ENCODE assay signal across 23 cellular contexts in genomic region chr4:176779421-176779820, GRCh38. TPM values are rescaled to one million over a fixed set of nuclear protein-coding genes. Genes with fewer than 3 reads are reported as not detected.
DNase-seq lines count a peak whose midpoint lies in the region; ATAC-seq, FAIRE-seq and TF ChIP-seq lines count a peak whose summit lies in the region.
"Had no signal": no experiment of that assay in that cellular context is flagged by ENCODE, and none has a peak within 500 bp of the region (broad histone marks: within the 10 kb centered on the region; RNA-seq: fewer than 3 reads in every experiment).

No MANE protein-coding gene starts in this region.

- H3K27me3 Mint-ChIP-seq in activated CD4-positive, alpha-beta T cell treated with anti-CD3 and anti-CD28 coated beads, Interleukin-2, amount 10 ng/mL, durations not matched to agents 24 days and 14 days, result no peaks in the 10 kb centered on the region
- no peaks in the 10 kb centered on the region for H3K27me3 Mint-ChIP-seq in activated T-helper 17 cell treated with anti-CD3 and anti-CD28 coated beads, Interleukin-2, amount 50 U/mL, for 72 hours
- H3K27me3 Mint-ChIP-seq: CD4-positive, alpha-beta memory T cell had no signal

- H3F3A ChIP-seq in smooth muscle cell (ENCODE audit: low read depth), result no peaks in the 10 kb centered on the region

- H3K79me2 ChIP-seq in keratinocyte (ENCODE audit: control insufficient read depth, insufficient read depth, low read length) (peaks cover 96% of the 10 kb centered on the region), smooth muscle cell (ENCODE audit: low read depth) (peaks cover 94% of the 10 kb centered on the region)

- H3K4me3 Mint-ChIP-seq in activated CD4-positive, alpha-beta T cell treated with anti-CD3 and anti-CD28 coated beads, Interleukin-2, amount 10 ng/mL, durations not matched to agents 24 days and 14 days, result no peak overlapping the region
- H3K4me3 Mint-ChIP-seq in activated T-helper 17 cell treated with anti-CD3 and anti-CD28 coated beads, Interleukin-2, amount 50 U/mL, for 72 hours, result no peak overlapping the region
- H3K4me3 Mint-ChIP-seq: CD4-positive, alpha-beta memory T cell; GM23338 had no signal

- H2AFZ ChIP-seq in keratinocyte (ENCODE audit: control insufficient read depth, low read length) (no peak overlapping the region), smooth muscle cell (ENCODE audit: low read depth) (no peak overlapping the region)
- H2AFZ ChIP-seq: GM23338 had no signal

- H3K4me1 Mint-ChIP-seq in activated CD4-positive, alpha-beta T cell treated with anti-CD3 and anti-CD28 coated beads, Interleukin-2, amount 10 ng/mL, durations not matched to agents 24 days and 14 days, result no peaks in the 10 kb centered on the region
- no peaks in the 10 kb centered on the region for H3K4me1 Mint-ChIP-seq in activated T-helper 17 cell treated with anti-CD3 and anti-CD28 coated beads, Interleukin-2, amount 50 U/mL, for 72 hours
- H3K4me1 Mint-ChIP-seq: CD4-positive, alpha-beta memory T cell had no signal

- dilution Hi-C loops in keratinocyte (cut with MboI; ENCODE audit: extremely low pct_ligation_motif_present, low sequenced_read_pairs), result no loop called here

- intact Hi-C loops in activated CD4-positive, alpha-beta T cell treated with anti-CD3 and anti-CD28 coated beads, Interleukin-2, amount 10 ng/mL, durations not matched to agents 24 days and 14 days (cut with micrococcal nuclease), result no loop called here
- intact Hi-C loops in sciatic nerve (cut with DNase I), result no loop called here

- H4K20me1 ChIP-seq in keratinocyte (ENCODE audit: control insufficient read depth, extremely low read depth, insufficient read depth, low read length) (no peaks in the 10 kb centered on the region), smooth muscle cell (ENCODE audit: low read depth) (peaks cover 37% of the 10 kb centered on the region)

- TF ChIP-seq CTCF in RWPE2 (IDR thresholded peaks at IDR 0.05; ENCODE audit: poor library complexity, severe bottlenecking), result no peak
- TF ChIP-seq CTCF in keratinocyte (optimal IDR thresholded peaks at IDR 0.05 in 1 of 3, IDR thresholded peaks at IDR 0.05 in 1 of 3, conservative IDR thresholded peaks at IDR 0.05 in 1 of 3; ENCODE audit: extremely low read depth in 1 of 3, insufficient read depth in 2 of 3, low read length in 3 of 3), result no peak
- no peak for TF ChIP-seq CTCF in smooth muscle cell (IDR thresholded peaks at IDR 0.05; ENCODE audit: borderline replicate concordance, insufficient read depth, poor library complexity, severe bottlenecking)

- FAIRE-seq in keratinocyte (lab: Jason Lieb, UNC), result no peak
- FAIRE-seq: GM12891, GM19239, K562 had no signal

- no peak overlapping the region for H3K4me2 ChIP-seq in keratinocyte (ENCODE audit: control insufficient read depth, extremely low read depth, insufficient read depth, low read depth, low read length)
- H3K4me2 ChIP-seq in smooth muscle cell, result no peak overlapping the region
- H3K4me2 ChIP-seq: GM23338 had no signal

- H3K4me1 ChIP-seq in RWPE2 (ENCODE audit: insufficient read depth, poor library complexity, severe bottlenecking) (peaks cover 90% of the 10 kb centered on the region), keratinocyte (ENCODE audit: control insufficient read depth, extremely low read depth, insufficient read depth, low read length) (peaks cover 64% of the 10 kb centered on the region), smooth muscle cell (ENCODE audit: low read depth) (peaks cover 20% of the 10 kb centered on the region)

- no peaks in the 10 kb centered on the region for H3K36me3 Mint-ChIP-seq in activated CD4-positive, alpha-beta T cell treated with anti-CD3 and anti-CD28 coated beads, Interleukin-2, amount 10 ng/mL, durations not matched to agents 24 days and 14 days (ENCODE audit: low read depth)
- no peaks in the 10 kb centered on the region for H3K36me3 Mint-ChIP-seq in activated T-helper 17 cell treated with anti-CD3 and anti-CD28 coated beads, Interleukin-2, amount 50 U/mL, for 72 hours (ENCODE audit: low read depth)
- H3K36me3 Mint-ChIP-seq: CD4-positive, alpha-beta memory T cell had no signal

- no peaks in the 10 kb centered on the region for H3K27me3 ChIP-seq in RWPE2 (ENCODE audit: insufficient read depth, poor library complexity, severe bottlenecking)
- H3K27me3 ChIP-seq in keratinocyte (ENCODE audit: control insufficient read depth, extremely low read depth, insufficient read depth, low read length), result no peaks in the 10 kb centered on the region
- no peaks in the 10 kb centered on the region for H3K27me3 ChIP-seq in smooth muscle cell (ENCODE audit: low read depth)

- H3K27ac ChIP-seq in RWPE2 (ENCODE audit: poor library complexity, severe bottlenecking) (peak overlapping the region; percentile 69), keratinocyte (ENCODE audit: control insufficient read depth, insufficient read depth, low read length) (peak overlapping the region; percentile 45), smooth muscle cell (ENCODE audit: low read depth) (peak overlapping the region; percentile 67)

- H3K4me3 ChIP-seq in RWPE2 (ENCODE audit: severe bottlenecking), result no peak overlapping the region
- no peak overlapping the region for H3K4me3 ChIP-seq in keratinocyte (ENCODE audit: control insufficient read depth in 2 of 3, extremely low read depth in 1 of 3, insufficient read depth in 2 of 3, low read depth in 1 of 3, low read length in 3 of 3)
- H3K4me3 ChIP-seq in smooth muscle cell, result no peak overlapping the region
- H3K4me3 ChIP-seq: GM23338, K562 had no signal

- ATAC-seq in RWPE2 (ENCODE audit: low read depth) (no peak), sciatic nerve (no peak)
- ATAC-seq in activated T-helper 17 cell treated with anti-CD3 and anti-CD28 coated beads, Interleukin-2, amount 50 U/mL, for 72 hours (replicated peaks), result no peak
- ATAC-seq: GM23338, HCT116, K562 had no signal

- H3K9me3 Mint-ChIP-seq in activated CD4-positive, alpha-beta T cell treated with anti-CD3 and anti-CD28 coated beads, Interleukin-2, amount 10 ng/mL, durations not matched to agents 24 days and 14 days, result no peaks in the 10 kb centered on the region
- peaks cover 4% of the 10 kb centered on the region for H3K9me3 Mint-ChIP-seq in activated T-helper 17 cell treated with anti-CD3 and anti-CD28 coated beads, Interleukin-2, amount 50 U/mL, for 72 hours
- H3K9me3 Mint-ChIP-seq: GM23338 had no signal

- H3K9ac ChIP-seq in keratinocyte (ENCODE audit: control insufficient read depth, extremely low read depth, insufficient read depth, low read length) (no peak overlapping the region), smooth muscle cell (ENCODE audit: low read depth) (no peak overlapping the region)

- H3K27ac Mint-ChIP-seq in activated CD4-positive, alpha-beta T cell treated with anti-CD3 and anti-CD28 coated beads, Interleukin-2, amount 10 ng/mL, durations not matched to agents 24 days and 14 days, result no peak overlapping the region
- H3K27ac Mint-ChIP-seq in activated T-helper 17 cell treated with anti-CD3 and anti-CD28 coated beads, Interleukin-2, amount 50 U/mL, for 72 hours, result no peak overlapping the region
- H3K27ac Mint-ChIP-seq: CD4-positive, alpha-beta memory T cell; GM23338 had no signal

- no peaks in the 10 kb centered on the region for H3K9me1 ChIP-seq in keratinocyte (ENCODE audit: control insufficient read depth, extremely low read depth, insufficient read depth, low read length)

- H3K36me3 ChIP-seq in RWPE2 (ENCODE audit: low read depth) (peaks cover 33% of the 10 kb centered on the region), keratinocyte (ENCODE audit: control insufficient read depth in 2 of 2, extremely low read depth in 1 of 2, insufficient read depth in 2 of 2, low read length in 2 of 2) (no peaks in the 10 kb centered on the region), smooth muscle cell (ENCODE audit: low read depth) (no peaks in the 10 kb centered on the region)

- DNase-seq in activated CD4-positive, alpha-beta T cell treated with anti-CD3 and anti-CD28 coated beads, Interleukin-2, amount 10 ng/mL, durations not matched to agents 24 days and 14 days, result peak; percentile 13
- no peak for DNase-seq in activated CD4-positive, alpha-beta T cell treated with anti-CD3 and anti-CD28 coated beads, Interleukin-2, amount 50 U/mL, for 48 hours
- no peak for DNase-seq in RWPE2 (ENCODE audit: low spot score)
- no peak for DNase-seq in keratinocyte (ENCODE audit: low read depth, low spot score)
- no peak for DNase-seq in smooth muscle cell (lab: John Stamatoyannopoulos, UW; ENCODE audit: unreplicated experiment)
- DNase-seq in sciatic nerve (ENCODE audit: low spot score), result no peak
- no peak for DNase-seq in HPDE6-E6E7 (ENCODE audit: extremely low spot score)
- DNase-seq: 8988T; Calu3; CD4-positive, alpha-beta memory T cell; EL; NCI-H1105 treated with DMSO at 0.1 percent for 48 hours; NCI-H1694; NCI-H2081 treated with DMSO at 0.1 percent for 48 hours; NCI-H510A; NCI-H774; OCI-M1 had no signal

- 95% methylated on average over 4 of the region's 4 CpGs for WGBS in smooth muscle cell (ENCODE audit: low lambda C conversion rate)

- H3K9me3 ChIP-seq in RWPE2 (ENCODE audit: severe bottlenecking), result no peaks in the 10 kb centered on the region
- H3K9me3 ChIP-seq in keratinocyte (ENCODE audit: control insufficient read depth, low read depth, low read length), result no peaks in the 10 kb centered on the region
- H3K9me3 ChIP-seq in smooth muscle cell (replicated peaks; ENCODE audit: low read depth), result no peaks in the 10 kb centered on the region

RNA-seq across cellular contexts. Expression of gene VEGFC, which starts 13.3 kb away (rescaled TPM):
- not detected in 2 replicates for total RNA-seq in activated CD4-positive, alpha-beta T cell treated with anti-CD3 and anti-CD28 coated beads, Interleukin-2, amount 10 ng/mL, durations not matched to agents 24 days and 14 days
- 7.6 to 46.0 TPM (median 19.4 TPM) in 3 replicates for polyA plus RNA-seq in keratinocyte
- polyA plus RNA-seq in keratinocyte (2011; ENCODE audit: low read depth), result 4.3 TPM
- 14.2 and 19.9 TPM in 2 replicates for polyA plus RNA-seq in keratinocyte (2011; cell fraction: cytosol; rRNA removed)
- polyA plus RNA-seq in keratinocyte (2011; cell fraction: nucleus; rRNA removed), result 28.6 and 29.0 TPM in 2 replicates
- polyA plus RNA-seq in keratinocyte (2012; ENCODE audit: low replicate concordance), result 5.1 and 33.6 TPM in 2 replicates
- polyA minus RNA-seq in keratinocyte, result 12.5 to 21.1 TPM (median 20.0 TPM) in 3 replicates
- 10.6 TPM for polyA minus RNA-seq in keratinocyte (2011; cell fraction: cytosol; rRNA and poly(A)+ RNA removed)
- 10.4 and 14.9 TPM in 2 replicates for polyA minus RNA-seq in keratinocyte (2011; cell fraction: nucleus; rRNA and poly(A)+ RNA removed)
- total RNA-seq in smooth muscle cell, result 23.2 and 26.6 TPM in 2 replicates
- 24.5 and 30.0 TPM in 2 replicates for polyA plus RNA-seq in smooth muscle cell
- 17.0 TPM for total RNA-seq in sciatic nerve
- not detected for total RNA-seq in activated T-helper 17 cell treated with anti-CD3 and anti-CD28 coated beads, Interleukin-2, amount 50 U/mL, for 72 hours
- total RNA-seq: CD4-positive, alpha-beta memory T cell; K562 had no signal
- polyA plus RNA-seq: CD4-positive, alpha-beta memory T cell; K562 had no signal

Comparison
In these comparisons a context has a peak if more than half of its experiments do, and no peak if none do; other contexts are left out.
1. RNA of gene VEGFC, which starts 13.3 kb away (total RNA-seq): 23.2 to 26.6 TPM in smooth muscle cell and 17.0 TPM in sciatic nerve (single experiment); not detected in activated CD4-positive, alpha-beta T cell treated with anti-CD3 and anti-CD28 coated beads, Interleukin-2, amount 10 ng/mL, durations not matched to agents 24 days and 14 days and not detected in activated T-helper 17 cell treated with anti-CD3 and anti-CD28 coated beads, Interleukin-2, amount 50 U/mL, for 72 hours; every median in the first group is over 10 times any median in the second.
2. Peak in every context shown above with its lines, with median percentiles within 50 percentile points of each other: H3K27ac ChIP-seq.